1 cellular context compared by ENCODE assay signal in genomic region chr2:169276045-169276444, GRCh38.
TF ChIP-seq lines count a peak whose summit lies in the region.

No MANE protein-coding gene starts in this region.

TF ChIP-seq in SK-N-SH treated with all-trans-retinoic acid at 6 μM for 48 hours, 23 proteins besides CTCF, POLR2A, EP300 and RAD21 (continued from another document):
- TF ChIP-seq, protein P1, sequence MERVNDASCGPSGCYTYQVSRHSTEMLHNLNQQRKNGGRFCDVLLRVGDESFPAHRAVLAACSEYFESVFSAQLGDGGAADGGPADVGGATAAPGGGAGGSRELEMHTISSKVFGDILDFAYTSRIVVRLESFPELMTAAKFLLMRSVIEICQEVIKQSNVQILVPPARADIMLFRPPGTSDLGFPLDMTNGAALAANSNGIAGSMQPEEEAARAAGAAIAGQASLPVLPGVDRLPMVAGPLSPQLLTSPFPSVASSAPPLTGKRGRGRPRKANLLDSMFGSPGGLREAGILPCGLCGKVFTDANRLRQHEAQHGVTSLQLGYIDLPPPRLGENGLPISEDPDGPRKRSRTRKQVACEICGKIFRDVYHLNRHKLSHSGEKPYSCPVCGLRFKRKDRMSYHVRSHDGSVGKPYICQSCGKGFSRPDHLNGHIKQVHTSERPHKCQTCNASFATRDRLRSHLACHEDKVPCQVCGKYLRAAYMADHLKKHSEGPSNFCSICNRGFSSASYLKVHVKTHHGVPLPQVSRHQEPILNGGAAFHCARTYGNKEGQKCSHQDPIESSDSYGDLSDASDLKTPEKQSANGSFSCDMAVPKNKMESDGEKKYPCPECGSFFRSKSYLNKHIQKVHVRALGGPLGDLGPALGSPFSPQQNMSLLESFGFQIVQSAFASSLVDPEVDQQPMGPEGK (CRISPR knock-in tag; IDR thresholded peaks at IDR 0.05; ENCODE audit: borderline replicate concordance) = no peak
- TF ChIP-seq, protein P2, sequence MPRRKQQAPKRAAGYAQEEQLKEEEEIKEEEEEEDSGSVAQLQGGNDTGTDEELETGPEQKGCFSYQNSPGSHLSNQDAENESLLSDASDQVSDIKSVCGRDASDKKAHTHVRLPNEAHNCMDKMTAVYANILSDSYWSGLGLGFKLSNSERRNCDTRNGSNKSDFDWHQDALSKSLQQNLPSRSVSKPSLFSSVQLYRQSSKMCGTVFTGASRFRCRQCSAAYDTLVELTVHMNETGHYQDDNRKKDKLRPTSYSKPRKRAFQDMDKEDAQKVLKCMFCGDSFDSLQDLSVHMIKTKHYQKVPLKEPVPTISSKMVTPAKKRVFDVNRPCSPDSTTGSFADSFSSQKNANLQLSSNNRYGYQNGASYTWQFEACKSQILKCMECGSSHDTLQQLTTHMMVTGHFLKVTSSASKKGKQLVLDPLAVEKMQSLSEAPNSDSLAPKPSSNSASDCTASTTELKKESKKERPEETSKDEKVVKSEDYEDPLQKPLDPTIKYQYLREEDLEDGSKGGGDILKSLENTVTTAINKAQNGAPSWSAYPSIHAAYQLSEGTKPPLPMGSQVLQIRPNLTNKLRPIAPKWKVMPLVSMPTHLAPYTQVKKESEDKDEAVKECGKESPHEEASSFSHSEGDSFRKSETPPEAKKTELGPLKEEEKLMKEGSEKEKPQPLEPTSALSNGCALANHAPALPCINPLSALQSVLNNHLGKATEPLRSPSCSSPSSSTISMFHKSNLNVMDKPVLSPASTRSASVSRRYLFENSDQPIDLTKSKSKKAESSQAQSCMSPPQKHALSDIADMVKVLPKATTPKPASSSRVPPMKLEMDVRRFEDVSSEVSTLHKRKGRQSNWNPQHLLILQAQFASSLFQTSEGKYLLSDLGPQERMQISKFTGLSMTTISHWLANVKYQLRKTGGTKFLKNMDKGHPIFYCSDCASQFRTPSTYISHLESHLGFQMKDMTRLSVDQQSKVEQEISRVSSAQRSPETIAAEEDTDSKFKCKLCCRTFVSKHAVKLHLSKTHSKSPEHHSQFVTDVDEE (CRISPR knock-in tag; IDR thresholded peaks at IDR 0.05) = no peak
- TF ChIP-seq ZNF565 (CRISPR knock-in tag; conservative IDR thresholded peaks at IDR 0.05; ENCODE audit: low read depth) (no peak), ZFP3 (CRISPR knock-in tag; IDR thresholded peaks at IDR 0.05) (no peak)
